ENCODE assay signal across 11 cellular contexts in genomic region chr5:76622973-76623596, GRCh38. TPM values are rescaled to one million over a fixed set of nuclear protein-coding genes. Genes with fewer than 3 reads are reported as not detected.
DNase-seq lines count a peak whose midpoint lies in the region; ATAC-seq and TF ChIP-seq lines count a peak whose summit lies in the region.
"Had no signal": no experiment of that assay in that cellular context is flagged by ENCODE, and none has a peak within 500 bp of the region (broad histone marks: within the 10 kb centered on the region; RNA-seq: fewer than 3 reads in every experiment).

Gene F2RL2, minus strand, starts transcription at chr5:76623403. Its CDS starts 173 bp downstream, at chr5:76623230.

- peak within 1 kb of the TSS; percentile 89 for H2AFZ ChIP-seq in IMR-90 (replicated peaks; ENCODE audit: low read length, poor library complexity)

- peak within 1 kb of the TSS; percentile 77 for H2AK9ac ChIP-seq in IMR-90 (replicated peaks; ENCODE audit: low read depth, low read length, poor library complexity)

- peak within 1 kb of the TSS; percentile 31 to 74; a peak in 3 of 4 replicates for H4K8ac ChIP-seq in IMR-90 (ENCODE audit: low read depth in 2 of 2, low read length in 2 of 2)
- H4K8ac ChIP-seq in mesendoderm (ENCODE audit: low read depth, low read length) = no peak within 1 kb of the TSS

- peak; percentile 76; the same call in 1 of the 2 replicates for TF ChIP-seq POLR2A in IMR-90 (IDR thresholded peaks at IDR 0.05; ENCODE audit: low read depth, low read length)

- no peaks in the 10 kb centered on the region for H4K20me1 ChIP-seq in IMR-90 (ENCODE audit: insufficient read depth, low read length)

- H4K5ac ChIP-seq in IMR-90 (ENCODE audit: low read depth, low read length) (peak within 1 kb of the TSS; percentile 70), mesendoderm (ENCODE audit: low read length) (no peak within 1 kb of the TSS)

- H2BK120ac ChIP-seq in IMR-90 (ENCODE audit: low read depth, low read length) (peak within 1 kb of the TSS; percentile 99), mesendoderm (ENCODE audit: low read depth, low read length) (no peak within 1 kb of the TSS)

- ATAC-seq in IMR-90 (ENCODE audit: low read depth) (peak; percentile 97), HG03571 (IDR thresholded peaks at IDR 0.05; ENCODE audit: unreplicated experiment) (no peak), HG03196 (IDR thresholded peaks at IDR 0.05; ENCODE audit: unreplicated experiment) (no peak)

- H3K9ac ChIP-seq in IMR-90 (ENCODE audit: low read depth, low read length) = peak within 1 kb of the TSS; percentile 88
- no peak within 1 kb of the TSS for H3K9ac ChIP-seq in mesendoderm (ENCODE audit: low read length)

- POLR2A ChIA-PET in IMR-90 (lab: Charles Lee; ENCODE audit: unreplicated experiment) = no interaction called here

- no peaks in the 10 kb centered on the region for H3K27me3 ChIP-seq in IMR-90 (ENCODE audit: control insufficient read depth, insufficient read depth, low read length)
- H3K27me3 ChIP-seq in mesendoderm (ENCODE audit: insufficient read depth, low read length, poor library complexity) = no peaks in the 10 kb centered on the region

- CTCF ChIA-PET in IMR-90 (lab: Yijun Ruan, JAX) = no interaction called here

- H3K9me3 ChIP-seq in IMR-90 (ENCODE audit: control insufficient read depth, insufficient read depth, low read length) = no peaks in the 10 kb centered on the region

- H3K18ac ChIP-seq in IMR-90 (ENCODE audit: low read depth, low read length) (peak within 1 kb of the TSS; percentile 82), mesendoderm (ENCODE audit: low read length) (peak within 1 kb of the TSS; percentile 60)

- peak within 1 kb of the TSS; percentile 92 for H2BK5ac ChIP-seq in IMR-90 (ENCODE audit: low read depth, low read length, poor library complexity, severe bottlenecking)
- no peak within 1 kb of the TSS for H2BK5ac ChIP-seq in mesendoderm (ENCODE audit: low read length)

- peak within 1 kb of the TSS; percentile 100 for H3K23ac ChIP-seq in IMR-90 (ENCODE audit: low read depth, low read length)
- peak within 1 kb of the TSS; percentile 48 for H3K23ac ChIP-seq in mesendoderm (ENCODE audit: low read length)

- WGBS in IMR-90 (ENCODE audit: extremely low coverage in 2 of 2, insufficient read length in 1 of 2), 2 experiments = 0% methylated on average over 2 of the region's 7 CpGs; no CpG with 5 or more reads in 1 of the 2 experiments
- WGBS in mesendoderm (ENCODE audit: extremely low coverage, insufficient coverage, low lambda C conversion rate) = no CpG with 5 or more reads among the region's 7 CpGs

- H3K56ac ChIP-seq in IMR-90 (ENCODE audit: extremely low read depth, insufficient read depth, low read length) (0 out of 2 replicates have a peak within 1 kb of the TSS, but pooled peaks have one; percentile 66), mesendoderm (ENCODE audit: low read length) (peak within 1 kb of the TSS; percentile 61)

- TF ChIP-seq CTCF in AG10803 (conservative IDR thresholded peaks at IDR 0.05; ENCODE audit: low read length) = no peak
- TF ChIP-seq CTCF in IMR-90 (conservative IDR thresholded peaks at IDR 0.05; ENCODE audit: low read depth, low read length) = no peak
- no peak for TF ChIP-seq CTCF in coronary artery (IDR thresholded peaks at IDR 0.05)

- dilution Hi-C loops in IMR-90 (cut with HindIII; ENCODE audit: low sequenced_read_pairs, unreplicated experiment) = no loop called here

- peak; percentile 64 for DNase-seq in AG10803 (ENCODE audit: low read depth)
- DNase-seq in IMR-90 = peak; percentile 93
- no peak for DNase-seq in coronary artery (ENCODE audit: low spot score)
- peak; percentile 92 for DNase-seq in mesendoderm
- DNase-seq in NCI-H2081 (lab: John Stamatoyannopoulos, UW) = no peak
- no peak for DNase-seq in SIG-M5 (lab: John Stamatoyannopoulos, UW)
- DNase-seq: foreskin melanocyte, NCI-H1930 had no signal

- H3K4me3 ChIP-seq in AG10803 (ENCODE audit: low read length) (peak within 1 kb of the TSS; percentile 33), IMR-90 (ENCODE audit: insufficient read depth, low read depth, low read length) (peak within 1 kb of the TSS; percentile 44), coronary artery (peak within 1 kb of the TSS; percentile 3), mesendoderm (ENCODE audit: low read length) (no peak within 1 kb of the TSS)

- no peak for TF ChIP-seq RAD21 in IMR-90 (IDR thresholded peaks at IDR 0.05; ENCODE audit: low read length)

- intact Hi-C loops in IMR-90 (cut with micrococcal nuclease) = loop anchor here (5.0 kb wide), 1 partner anchor 94 kb away; the partner anchor contains the start of gene F2R

- H3K79me2 ChIP-seq in mesendoderm (ENCODE audit: control insufficient read depth, insufficient read depth, low read length) = no peaks in the 10 kb centered on the region

- H3K4me2 ChIP-seq in IMR-90 (ENCODE audit: low read depth, low read length) (peak within 1 kb of the TSS; percentile 71), mesendoderm (ENCODE audit: low read length) (no peak within 1 kb of the TSS)

- peak within 1 kb of the TSS; percentile 92 for H3K4ac ChIP-seq in IMR-90 (ENCODE audit: low read depth, low read length)
- H3K4ac ChIP-seq in mesendoderm (ENCODE audit: low read depth, low read length) = peak within 1 kb of the TSS; percentile 16

- H3K4me1 ChIP-seq in IMR-90 (ENCODE audit: control insufficient read depth, insufficient read depth, low read length) (peaks cover 4% of the 10 kb centered on the region; the same call in 1 of the 2 replicates), mesendoderm (ENCODE audit: control insufficient read depth, low read depth, low read length) (peaks cover 3% of the 10 kb centered on the region)

- in situ Hi-C loops in IMR-90 (cut with MboI; ENCODE audit: low sequenced_read_pairs) = no loop called here

- H2BK15ac ChIP-seq in IMR-90 (ENCODE audit: low read depth, low read length) (peak within 1 kb of the TSS; percentile 98; the same call in 2 of the 3 replicates), mesendoderm (replicated peaks; ENCODE audit: low read depth) (peak within 1 kb of the TSS; percentile 41)

- H2AK5ac ChIP-seq in IMR-90 (ENCODE audit: low read depth, low read length) (peak within 1 kb of the TSS; percentile 71), mesendoderm (ENCODE audit: low read length) (no peak within 1 kb of the TSS)

- H3K9me1 ChIP-seq in IMR-90 (ENCODE audit: insufficient read depth, low read length) = no peaks in the 10 kb centered on the region; the same call in 1 of the 2 replicates

- peak within 1 kb of the TSS; percentile 99 for H2BK20ac ChIP-seq in IMR-90 (ENCODE audit: low read depth, low read length)

- H3K27ac ChIP-seq in IMR-90 (ENCODE audit: insufficient read depth, low read length) (peak within 1 kb of the TSS; percentile 89), coronary artery (no peak within 1 kb of the TSS), mesendoderm (ENCODE audit: low read depth, low read length) (no peak within 1 kb of the TSS)

- H3K14ac ChIP-seq in IMR-90 (replicated peaks; ENCODE audit: low read depth, low read length) = peak within 1 kb of the TSS; percentile 99

- H3K79me1 ChIP-seq in IMR-90 (ENCODE audit: low read depth in 1 of 2, low read length in 2 of 2) = peaks cover 0 to 17% of the 10 kb centered on the region in 2 experiments; a peak in 1 of 4 replicates
- H3K79me1 ChIP-seq in mesendoderm (ENCODE audit: low read length) = no peaks in the 10 kb centered on the region

- peak within 1 kb of the TSS; percentile 93 for H4K91ac ChIP-seq in IMR-90 (ENCODE audit: insufficient read depth, low read depth, low read length)

- H3K36me3 ChIP-seq in IMR-90 (ENCODE audit: control insufficient read depth, insufficient read depth, low read length) = peaks cover 2% of the 10 kb centered on the region
- no peaks in the 10 kb centered on the region for H3K36me3 ChIP-seq in mesendoderm (ENCODE audit: control insufficient read depth, insufficient read depth, low read length)

- TSS peak; percentile 61 for BruUV-seq in IMR-90 (replicated peaks; lab: Mats Ljungman, UMichigan)

TF ChIP-seq in IMR-90, 13 proteins besides CTCF, POLR2A, EP300 and RAD21:
- TF ChIP-seq MAFK (IDR thresholded peaks at IDR 0.05; ENCODE audit: low read depth, low read length) (peak; percentile 43; the same call in 1 of the 2 replicates), FOS (IDR thresholded peaks at IDR 0.05; ENCODE audit: low read depth, low read length) (peak; percentile 53; the same call in 1 of the 2 replicates), NFE2L2 (IDR thresholded peaks at IDR 0.05; ENCODE audit: low read depth, low read length) (peak; percentile 95), CEBPB (IDR thresholded peaks at IDR 0.05; ENCODE audit: low read depth, low read length) (peak; percentile 72), MAZ (IDR thresholded peaks at IDR 0.05; ENCODE audit: borderline replicate concordance, low read depth, low read length) (no peak), USF2 (IDR thresholded peaks at IDR 0.05; ENCODE audit: low read depth, low read length) (no peak), SMC3 (IDR thresholded peaks at IDR 0.05; ENCODE audit: low read depth, low read length) (no peak), MXI1 (IDR thresholded peaks at IDR 0.05; ENCODE audit: borderline replicate concordance, low read depth, low read length) (0 out of 2 replicates have a peak, but pooled peaks have one; percentile 36)
TF ChIP-seq in IMR-90: peak in this region for 5.

RNA-seq across cellular contexts. Expression of gene F2RL2, which starts in this region (rescaled TPM):
- 18.1 and 21.7 TPM in 2 replicates for total RNA-seq in IMR-90 (2012; rRNA removed)
- 30.9 and 32.8 TPM in 2 replicates for polyA plus RNA-seq in IMR-90 (2012; rRNA removed)
- polyA plus RNA-seq in IMR-90 (2012; cell fraction: cytosol; rRNA removed) = 15.5 and 22.9 TPM in 2 replicates
- polyA plus RNA-seq in IMR-90 (2012; cell fraction: nucleus; rRNA removed; ENCODE audit: low replicate concordance) = 5.8 and 23.9 TPM in 2 replicates
- 1.1 TPM for polyA plus RNA-seq in mesendoderm (2013, experiment 1 of 2)
- 1.1 TPM for polyA plus RNA-seq in mesendoderm (2013, experiment 2 of 2)
- total RNA-seq: activated CD8-positive, alpha-beta memory T cell treated with anti-CD3 and anti-CD28 coated beads for 36 hours had no signal

Comparison
In these comparisons a context has a peak if more than half of its experiments do, and no peak if none do; other contexts are left out.
1. DNase-seq: peak in AG10803 (single experiment), IMR-90 (single experiment) and mesendoderm (single experiment); none in coronary artery (single experiment), NCI-H2081 (0 of 2) and SIG-M5 (single experiment).